ENCODE assay signal across 14 cellular contexts in genomic region chr2:142128105-142128504, GRCh38. TPM values are rescaled to one million over a fixed set of nuclear protein-coding genes. Genes with fewer than 3 reads are reported as not detected.
A peak's percentile ranks its signal among the peaks of the same experiment; 100 is the strongest.
DNase-seq lines count a peak whose midpoint lies in the region; ATAC-seq and TF ChIP-seq lines count a peak whose summit lies in the region.
"Had no signal": no experiment of that assay in that cellular context is flagged by ENCODE, and none has a peak within 500 bp of the region (broad histone marks: within the 10 kb centered on the region; RNA-seq: fewer than 3 reads in every experiment).

No MANE protein-coding gene starts in this region.

- peaks cover 12% of the 10 kb centered on the region for H3K27me3 ChIP-seq in IMR-90 (ENCODE audit: control insufficient read depth, insufficient read depth, low read length)
- no peaks in the 10 kb centered on the region for H3K27me3 ChIP-seq in dorsolateral prefrontal cortex
- H3K27me3 ChIP-seq in neural cell (ENCODE audit: insufficient read depth, low read depth, low read length), result peaks cover 23% of the 10 kb centered on the region
- H3K27me3 ChIP-seq: BLaER1 had no signal

- no peak overlapping the region for H3K18ac ChIP-seq in IMR-90 (ENCODE audit: low read depth, low read length)

- no peak overlapping the region for H4K91ac ChIP-seq in IMR-90 (ENCODE audit: insufficient read depth, low read depth, low read length)

- BruUV-seq in IMR-90 (replicated peaks; lab: Mats Ljungman, UMichigan), result no TSS peak

- TF ChIP-seq POLR2A in IMR-90 (IDR thresholded peaks at IDR 0.05; ENCODE audit: low read depth, low read length), result no peak

- H3K27ac ChIP-seq in IMR-90 (ENCODE audit: insufficient read depth, low read length), result no peak overlapping the region
- peak overlapping the region in 27 of 59 donors; percentile 8 to 97 (median 89) for H3K27ac ChIP-seq in dorsolateral prefrontal cortex
- H3K27ac ChIP-seq in neural cell (ENCODE audit: low read length), result no peak overlapping the region
- H3K27ac ChIP-seq: A549, BLaER1, GM23248 had no signal

- H3K4me2 ChIP-seq in IMR-90 (ENCODE audit: low read depth, low read length) (no peak overlapping the region), neural cell (ENCODE audit: low read length) (no peak overlapping the region)
- H3K4me2 ChIP-seq: A549, BLaER1 had no signal

- no peak overlapping the region for H3K14ac ChIP-seq in IMR-90 (replicated peaks; ENCODE audit: low read depth, low read length)

- CTCF ChIA-PET in IMR-90 (lab: Yijun Ruan, JAX), result interaction anchor here (0.7 kb wide), 1 partner anchor 38 kb away, joined by 4 read pairs; no protein-coding TSS in a partner anchor

- in situ Hi-C loops in IMR-90 (cut with MboI; ENCODE audit: low sequenced_read_pairs), result no loop called here

- no peaks in the 10 kb centered on the region for H3K79me2 ChIP-seq in neural cell (replicated peaks; ENCODE audit: insufficient read depth, low read length)

- 71% methylated on average over 1 of the region's 5 CpGs; no CpG with 5 or more reads in 1 of the 2 experiments for WGBS in IMR-90 (ENCODE audit: extremely low coverage in 2 of 2, insufficient read length in 1 of 2), 2 experiments

- no peaks in the 10 kb centered on the region for H3K9me2 ChIP-seq in neural cell (ENCODE audit: insufficient read depth, low read length)

- H2BK15ac ChIP-seq in IMR-90 (ENCODE audit: low read depth, low read length), result no peak overlapping the region

- H3K4me3 ChIP-seq in IMR-90 (ENCODE audit: insufficient read depth, low read depth, low read length) (no peak overlapping the region), dorsolateral prefrontal cortex (peak overlapping the region in 58 of 59 donors; percentile 12 to 93 (median 76)), neural cell (ENCODE audit: low read length) (peak overlapping the region; percentile 86)
- H3K4me3 ChIP-seq: A549, BLaER1, GM23248 had no signal

- H3K9ac ChIP-seq in IMR-90 (ENCODE audit: low read depth, low read length), result no peak overlapping the region
- H3K9ac ChIP-seq in neural cell (ENCODE audit: low read length), result no peak overlapping the region
- H3K9ac ChIP-seq: BLaER1, GM23248 had no signal

- H3F3A ChIP-seq in neural cell (ENCODE audit: insufficient read depth, low read length, poor library complexity, severe bottlenecking), result peaks cover 8% of the 10 kb centered on the region

- POLR2A ChIA-PET in IMR-90 (lab: Charles Lee; ENCODE audit: unreplicated experiment), result no interaction called here

- no peak overlapping the region for H2AK9ac ChIP-seq in IMR-90 (replicated peaks; ENCODE audit: low read depth, low read length, poor library complexity)

- H3K9me3 ChIP-seq in IMR-90 (ENCODE audit: control insufficient read depth, insufficient read depth, low read length) (no peaks in the 10 kb centered on the region), neural cell (ENCODE audit: low read length) (no peaks in the 10 kb centered on the region)
- H3K9me3 ChIP-seq: A549 had no signal

- 0 out of 2 replicates have a peak, but pooled peaks cover 2% of the 10 kb centered on the region for H3K4me1 ChIP-seq in IMR-90 (ENCODE audit: control insufficient read depth, insufficient read depth, low read length)
- H3K4me1 ChIP-seq: BLaER1 had no signal

- no peak for TF ChIP-seq EP300 in neural cell (conservative IDR thresholded peaks at IDR 0.05; ENCODE audit: poor library complexity, severe bottlenecking)

- H2BK20ac ChIP-seq in IMR-90 (ENCODE audit: low read depth, low read length), result no peak overlapping the region

- H2BK120ac ChIP-seq in IMR-90 (ENCODE audit: low read depth, low read length), result no peak overlapping the region

- no peak overlapping the region for H2BK5ac ChIP-seq in IMR-90 (ENCODE audit: low read depth, low read length, poor library complexity, severe bottlenecking)

- no peak overlapping the region for H4K8ac ChIP-seq in IMR-90 (ENCODE audit: low read depth in 2 of 2, low read length in 2 of 2)

- H3K23ac ChIP-seq in IMR-90 (ENCODE audit: low read depth, low read length), result no peak overlapping the region

- no peak overlapping the region for H3K56ac ChIP-seq in IMR-90 (ENCODE audit: extremely low read depth, insufficient read depth, low read length)

- H4K20me1 ChIP-seq in IMR-90 (ENCODE audit: insufficient read depth, low read length) (no peaks in the 10 kb centered on the region), neural cell (ENCODE audit: insufficient read depth) (no peaks in the 10 kb centered on the region)
- H4K20me1 ChIP-seq: BLaER1 had no signal

- H3K9me1 ChIP-seq in IMR-90 (ENCODE audit: insufficient read depth, low read length), result no peaks in the 10 kb centered on the region

- H4K5ac ChIP-seq in IMR-90 (ENCODE audit: low read depth, low read length), result no peak overlapping the region

- TF ChIP-seq RAD21 in IMR-90 (IDR thresholded peaks at IDR 0.05; ENCODE audit: low read length) (no peak), neural cell (conservative IDR thresholded peaks at IDR 0.05) (no peak)

- DNase-seq in IMR-90 (no peak), dorsolateral prefrontal cortex (no peak)
- no peak for DNase-seq in activated naive CD4-positive, alpha-beta T cell treated with Interleukin-2 at 50 U/mL for 16 hours
- DNase-seq: AML-193, DMS53, GM23248, KBM-7 had no signal

- TF ChIP-seq CTCF in IMR-90 (conservative IDR thresholded peaks at IDR 0.05; ENCODE audit: low read depth, low read length) (no peak), dorsolateral prefrontal cortex (IDR thresholded peaks at IDR 0.05 in 54 of 56, conservative IDR thresholded peaks at IDR 0.05 in 2 of 56; ENCODE audit: low read depth in 1 of 56, partially characterized antibody in 56 of 56) (no peak), neural cell (IDR thresholded peaks at IDR 0.05; ENCODE audit: poor library complexity, severe bottlenecking) (no peak)

- H2AK5ac ChIP-seq in IMR-90 (ENCODE audit: low read depth, low read length), result no peak overlapping the region

- H3K36me3 ChIP-seq in IMR-90 (ENCODE audit: control insufficient read depth, insufficient read depth, low read length), result no peaks in the 10 kb centered on the region
- H3K36me3 ChIP-seq in neural cell (ENCODE audit: insufficient read depth, low read length), result no peaks in the 10 kb centered on the region
- H3K36me3 ChIP-seq: BLaER1 had no signal

- no peak overlapping the region for H3K4ac ChIP-seq in IMR-90 (ENCODE audit: low read depth, low read length)

- ATAC-seq in IMR-90 (ENCODE audit: low read depth) (no peak), HG03571 (IDR thresholded peaks at IDR 0.05; ENCODE audit: unreplicated experiment) (no peak), HG03565 (IDR thresholded peaks at IDR 0.05; ENCODE audit: unreplicated experiment) (no peak), HG03108 (IDR thresholded peaks at IDR 0.05; ENCODE audit: unreplicated experiment) (no peak)
- ATAC-seq: A549, HCT116 had no signal

- H2AFZ ChIP-seq in IMR-90 (replicated peaks; ENCODE audit: low read length, poor library complexity) (no peak overlapping the region), neural cell (ENCODE audit: low read depth, low read length) (no peak overlapping the region)
- H2AFZ ChIP-seq: GM23248 had no signal

- intact Hi-C loops in IMR-90 (cut with micrococcal nuclease) (no loop called here), dorsolateral prefrontal cortex (cut with DNase I) (no loop called here)

- dilution Hi-C loops in IMR-90 (cut with HindIII; ENCODE audit: low sequenced_read_pairs, unreplicated experiment), result no loop called here

- no peaks in the 10 kb centered on the region for H3K79me1 ChIP-seq in IMR-90 (ENCODE audit: low read depth in 1 of 2, low read length in 2 of 2)

TF ChIP-seq in IMR-90, 13 proteins besides CTCF, POLR2A, EP300 and RAD21:
- TF ChIP-seq CEBPB (IDR thresholded peaks at IDR 0.05; ENCODE audit: low read depth, low read length) (peak; percentile 27; the same call in 1 of the 2 replicates), MAZ (IDR thresholded peaks at IDR 0.05; ENCODE audit: borderline replicate concordance, low read depth, low read length) (no peak)
TF ChIP-seq in IMR-90: peak in this region for 1.

TF ChIP-seq in neural cell, 6 proteins besides CTCF, POLR2A, EP300 and RAD21:
- TF ChIP-seq MXI1 (conservative IDR thresholded peaks at IDR 0.05; ENCODE audit: poor library complexity, severe bottlenecking) (no peak), SMC3 (conservative IDR thresholded peaks at IDR 0.05; ENCODE audit: poor library complexity) (no peak), TAF1 (IDR thresholded peaks at IDR 0.05; ENCODE audit: low read depth) (no peak), EZH2 (IDR thresholded peaks at IDR 0.05; ENCODE audit: borderline replicate concordance, insufficient read depth, low read length, poor library complexity, severe bottlenecking) (no peak), POLR2AphosphoS5 (IDR thresholded peaks at IDR 0.05) (no peak)
- TF ChIP-seq, protein P1, sequence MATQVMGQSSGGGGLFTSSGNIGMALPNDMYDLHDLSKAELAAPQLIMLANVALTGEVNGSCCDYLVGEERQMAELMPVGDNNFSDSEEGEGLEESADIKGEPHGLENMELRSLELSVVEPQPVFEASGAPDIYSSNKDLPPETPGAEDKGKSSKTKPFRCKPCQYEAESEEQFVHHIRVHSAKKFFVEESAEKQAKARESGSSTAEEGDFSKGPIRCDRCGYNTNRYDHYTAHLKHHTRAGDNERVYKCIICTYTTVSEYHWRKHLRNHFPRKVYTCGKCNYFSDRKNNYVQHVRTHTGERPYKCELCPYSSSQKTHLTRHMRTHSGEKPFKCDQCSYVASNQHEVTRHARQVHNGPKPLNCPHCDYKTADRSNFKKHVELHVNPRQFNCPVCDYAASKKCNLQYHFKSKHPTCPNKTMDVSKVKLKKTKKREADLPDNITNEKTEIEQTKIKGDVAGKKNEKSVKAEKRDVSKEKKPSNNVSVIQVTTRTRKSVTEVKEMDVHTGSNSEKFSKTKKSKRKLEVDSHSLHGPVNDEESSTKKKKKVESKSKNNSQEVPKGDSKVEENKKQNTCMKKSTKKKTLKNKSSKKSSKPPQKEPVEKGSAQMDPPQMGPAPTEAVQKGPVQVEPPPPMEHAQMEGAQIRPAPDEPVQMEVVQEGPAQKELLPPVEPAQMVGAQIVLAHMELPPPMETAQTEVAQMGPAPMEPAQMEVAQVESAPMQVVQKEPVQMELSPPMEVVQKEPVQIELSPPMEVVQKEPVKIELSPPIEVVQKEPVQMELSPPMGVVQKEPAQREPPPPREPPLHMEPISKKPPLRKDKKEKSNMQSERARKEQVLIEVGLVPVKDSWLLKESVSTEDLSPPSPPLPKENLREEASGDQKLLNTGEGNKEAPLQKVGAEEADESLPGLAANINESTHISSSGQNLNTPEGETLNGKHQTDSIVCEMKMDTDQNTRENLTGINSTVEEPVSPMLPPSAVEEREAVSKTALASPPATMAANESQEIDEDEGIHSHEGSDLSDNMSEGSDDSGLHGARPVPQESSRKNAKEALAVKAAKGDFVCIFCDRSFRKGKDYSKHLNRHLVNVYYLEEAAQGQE (IDR thresholded peaks at IDR 0.05; ENCODE audit: borderline replicate concordance), result no peak

RNA-seq across cellular contexts. Expression of gene LRP1B, which starts 2.7 kb away (rescaled TPM):
- total RNA-seq in IMR-90 (2012; rRNA removed), result under 0.01 TPM in 2 replicates
- 0.02 TPM in 1 of 2 replicates, not detected in the other for polyA plus RNA-seq in IMR-90 (2012; rRNA removed)
- polyA plus RNA-seq in IMR-90 (2012; cell fraction: cytosol; rRNA removed), result not detected in 2 replicates
- polyA plus RNA-seq in IMR-90 (2012; cell fraction: nucleus; rRNA removed; ENCODE audit: low replicate concordance), result not detected in 2 replicates
- total RNA-seq in dorsolateral prefrontal cortex, result 100 to 1,000 TPM in 1 of 120 experiments, 10 to 100 TPM in 119; 35.7 to 134 (median 66.8) TPM
- polyA plus RNA-seq in neural cell, result 11.7 and 12.7 TPM in 2 replicates
- 44.3 and 57.3 TPM in 2 replicates for polyA minus RNA-seq in neural cell
- total RNA-seq: GM23248 had no signal
- polyA plus RNA-seq: GM23248 had no signal

Comparison
In these comparisons a context has a peak if more than half of its experiments do, and no peak if none do; other contexts are left out.
1. RNA of gene LRP1B, which starts 2.7 kb away (total RNA-seq): 35.7 to 134 TPM in dorsolateral prefrontal cortex; under 0.01 TPM in IMR-90; every median in the first group is over 10 times any median in the second.